ENCODE assay signal across 13 cellular contexts in the genomic region with DNA sequence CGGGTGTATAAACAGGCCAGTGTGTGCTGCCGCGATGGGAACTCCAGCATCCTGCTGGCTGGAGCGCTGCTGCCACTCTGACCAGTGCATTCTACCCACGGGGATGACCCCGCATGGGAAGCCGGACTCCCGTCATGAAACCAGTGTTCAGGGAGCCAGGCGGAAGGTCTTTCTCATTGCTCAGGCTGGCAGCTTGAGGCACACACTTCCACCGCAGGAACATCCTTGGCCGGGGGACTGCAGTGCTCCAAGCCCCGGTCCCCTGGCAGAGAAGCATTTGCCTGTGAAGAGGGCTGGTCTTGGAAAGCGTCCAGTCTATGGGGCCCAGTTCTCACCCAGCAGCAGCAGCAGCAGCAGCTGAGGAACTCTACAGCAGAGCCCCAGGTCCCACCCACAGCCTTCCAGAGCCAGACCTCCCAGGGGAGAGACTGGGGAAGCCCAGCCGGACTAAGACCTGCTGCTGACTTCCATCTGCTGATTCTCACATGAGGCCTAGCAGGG.
A peak's percentile ranks its signal among the peaks of the same experiment; 100 is the strongest.
DNase-seq lines count a peak whose midpoint lies in the region; FAIRE-seq and TF ChIP-seq lines count a peak whose summit lies in the region.
"Had no signal": no experiment of that assay in that cellular context is flagged by ENCODE, and none has a peak within 500 bp of the region (broad histone marks: within the 10 kb centered on the region; RNA-seq: fewer than 3 reads in every experiment).

No MANE protein-coding gene starts in this region.

- DNase-seq in BE2C = peak; percentile 96
- DNase-seq in NCI-H1694 (lab: John Stamatoyannopoulos, UW) = peak; percentile 81
- peak; percentile 70 to 77 for DNase-seq in cardiac fibroblast (ENCODE audit: low read depth in 2 of 2)
- DNase-seq in mucosa of gallbladder (ENCODE audit: low spot score) = peak; percentile 31
- DNase-seq in small intestine = no peak
- no peak for DNase-seq in NCI-H1105 treated with DMSO at 0.1 percent for 48 hours (lab: John Stamatoyannopoulos, UW)
- no peak for DNase-seq in NK-92 (lab: John Stamatoyannopoulos, UW; ENCODE audit: unreplicated experiment)
- DNase-seq in epidermal melanocyte (ENCODE audit: insufficient read length, low spot score) = no peak
- DNase-seq: CD4-positive, CD25-positive, alpha-beta regulatory T cell; mesendoderm; NCI-H2029 treated with DMSO at 0.1 percent for 48 hours; SHP77 treated with DMSO at 0.1 percent for 48 hours had no signal

- H3K4me1 ChIP-seq in BE2C (peaks cover 42% of the 10 kb centered on the region), small intestine (ENCODE audit: control insufficient read depth in 2 of 2, insufficient read depth in 1 of 2, low read depth in 1 of 2, low read length in 1 of 2) (no peaks in the 10 kb centered on the region)

- TF ChIP-seq CTCF in BE2C (IDR thresholded peaks at IDR 0.05; ENCODE audit: low read depth, low read length) = no peak
- no peak for TF ChIP-seq CTCF in cardiac fibroblast (IDR thresholded peaks at IDR 0.05; ENCODE audit: low read depth, low read length)

- FAIRE-seq in small intestine (lab: Jason Lieb, UNC) = no peak
- FAIRE-seq: colon had no signal

- no peak overlapping the region for H3K27ac ChIP-seq in small intestine (ENCODE audit: low read depth in 1 of 2, low read length in 1 of 2)

- peaks cover 3% of the 10 kb centered on the region; the same call in 1 of the 2 replicates for H3K9me3 ChIP-seq in BE2C
- no peaks in the 10 kb centered on the region for H3K9me3 ChIP-seq in small intestine (ENCODE audit: control insufficient read depth, low read depth)

- no peaks in the 10 kb centered on the region for H3K36me3 ChIP-seq in BE2C
- H3K36me3 ChIP-seq in small intestine (ENCODE audit: control insufficient read depth in 2 of 2, insufficient read depth in 2 of 2, low read length in 2 of 2) = no peaks in the 10 kb centered on the region

- H3K27me3 ChIP-seq in BE2C (no peaks in the 10 kb centered on the region), small intestine (ENCODE audit: control insufficient read depth in 2 of 2, insufficient read depth in 2 of 2, low read length in 2 of 2) (no peaks in the 10 kb centered on the region)

- WGBS in small intestine, 3 donors = 63 to 77% (median 75%) methylated on average over 14 of the region's 14 CpGs

- no peak overlapping the region for H3K4me3 ChIP-seq in BE2C (ENCODE audit: low read depth, low read length)
- H3K4me3 ChIP-seq in cardiac fibroblast (replicated peaks in 1 of 2; ENCODE audit: low read depth in 2 of 2, low read length in 2 of 2) = no peak overlapping the region
- no peak overlapping the region for H3K4me3 ChIP-seq in small intestine (ENCODE audit: low read depth in 1 of 2, low read length in 2 of 2)

Comparison
In these comparisons a context has a peak if more than half of its experiments do, and no peak if none do; other contexts are left out.
1. DNase-seq: peak in BE2C (single experiment), NCI-H1694 (single experiment), cardiac fibroblast (2 of 2) and mucosa of gallbladder (single experiment); none in small intestine (single experiment), NCI-H1105 treated with DMSO at 0.1 percent for 48 hours (single experiment), NK-92 (single experiment) and epidermal melanocyte (single experiment).